In genomic region chr2:207334309-207334630, GRCh38 we compare ENCODE assay signal across 8 cellular contexts.
DNase-seq lines count a peak whose midpoint lies in the region; ATAC-seq, FAIRE-seq and TF ChIP-seq lines count a peak whose summit lies in the region.

No MANE protein-coding gene starts in this region.

- no peak for DNase-seq in cardiac fibroblast (ENCODE audit: low read depth in 2 of 2)
- no peak for DNase-seq in neural crest cell (ENCODE audit: low read depth, low spot score)
- no peak for DNase-seq in stimulated activated CD8-positive, alpha-beta memory T cell treated with anti-CD3 and anti-CD28 coated beads, Interleukin-4, amount 100 ng/mL, for 48 hours
- no peak for DNase-seq in dedifferentiated amniotic fluid mesenchymal stem cell (ENCODE audit: extremely low spot score)
- DNase-seq in GM12892 (ENCODE audit: insufficient read length) = no peak
- no peak for DNase-seq in NAMALWA (ENCODE audit: low spot score)

- peaks cover 4% of the 10 kb centered on the region for H3K9me3 Mint-ChIP-seq in neural crest cell

- peak; percentile 30 for ATAC-seq in HG03045 (IDR thresholded peaks at IDR 0.05; ENCODE audit: unreplicated experiment)

- no peaks in the 10 kb centered on the region for H3K27me3 Mint-ChIP-seq in neural crest cell (ENCODE audit: low read depth)

- TF ChIP-seq POLR2A in GM12892 (IDR thresholded peaks at IDR 0.05; ENCODE audit: low read depth, low read length) = no peak; the same call in 1 of the 2 replicates

- no peak for TF ChIP-seq CTCF in GM12875 (IDR thresholded peaks at IDR 0.05; ENCODE audit: borderline replicate concordance, insufficient read depth, low read depth, low read length)
- TF ChIP-seq CTCF in cardiac fibroblast (IDR thresholded peaks at IDR 0.05; ENCODE audit: low read depth, low read length) = no peak
- TF ChIP-seq CTCF in neural crest cell (conservative IDR thresholded peaks at IDR 0.05) = no peak

- H3K36me3 Mint-ChIP-seq in neural crest cell (ENCODE audit: low read depth) = no peaks in the 10 kb centered on the region

- peak overlapping the region; percentile 8 for H3K4me3 ChIP-seq in GM12875 (ENCODE audit: low read depth, low read length)
- H3K4me3 ChIP-seq in cardiac fibroblast (replicated peaks in 1 of 2; ENCODE audit: low read depth in 2 of 2, low read length in 2 of 2) = peak overlapping the region; percentile 18 to 29

- FAIRE-seq in GM12892 (lab: Jason Lieb, UNC) = no peak

- H3K4me1 Mint-ChIP-seq in neural crest cell = peaks cover 50% of the 10 kb centered on the region

- H3K27ac Mint-ChIP-seq in neural crest cell (ENCODE audit: unreplicated experiment) = peak overlapping the region; percentile 95

- peak overlapping the region; percentile 21 for H3K4me3 Mint-ChIP-seq in neural crest cell
